ENCODE assay signal across 25 cellular contexts in the genomic region with DNA sequence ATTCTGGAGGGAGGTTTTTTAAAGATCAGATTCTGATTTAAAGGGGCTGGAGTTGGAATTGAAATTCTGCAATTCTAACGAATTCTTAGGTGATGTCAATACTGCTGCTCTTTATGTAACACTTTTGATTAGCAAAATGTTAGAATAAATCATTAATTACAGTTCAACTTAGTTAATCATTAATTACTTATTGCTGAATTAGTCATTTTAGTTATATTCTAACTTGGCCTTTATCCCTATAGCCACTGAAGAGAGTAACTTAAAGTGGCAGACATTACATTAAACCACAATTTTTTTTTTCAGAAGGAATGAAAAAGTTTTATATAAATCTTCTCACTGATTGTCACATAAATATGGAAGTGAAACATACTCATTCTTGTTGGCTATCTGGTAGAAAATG.
"Had no signal": no experiment of that assay in that cellular context is flagged by ENCODE, and none has a peak within 500 bp of the region (broad histone marks: within the 10 kb centered on the region; RNA-seq: fewer than 3 reads in every experiment).

No MANE protein-coding gene starts in this region.

- FAIRE-seq: keratinocyte had no signal

- H3K9me3 Mint-ChIP-seq: neural progenitor cell; stimulated activated effector memory CD8-positive, alpha-beta T cell treated with anti-CD3 and anti-CD28 coated beads, Interleukin-12 subunit alpha, Interleukin-12 subunit beta, amount 100 ng/mL, for 72 hours had no signal

- DNase-seq: cerebellar nuclear complex; dorsolateral prefrontal cortex; effector CD8-positive, alpha-beta T cell; endodermal cell; foreskin melanocyte; hypothalamus; immature natural killer cell; left colon; left ventricle myocardium superior; lower lobe of right lung; mucosa of descending colon; naive B cell; stimulated activated CD4-positive, alpha-beta T cell treated with anti-CD3 and anti-CD28 coated beads, Interleukin-2, amount 100 ng/mL, for 24 hours; stimulated activated CD4-positive, alpha-beta T cell treated with anti-CD3 and anti-CD28 coated beads, Interleukin-4, amount 100 ng/mL, for 24 hours; stimulated activated naive CD4-positive, alpha-beta T cell treated with Interleukin-2 at 50 U/mL for 16 hours; stomach; thyroid gland; trophoblast cell had no signal

- H3K4me1 Mint-ChIP-seq: endodermal cell; immature natural killer cell; mesothelial cell of epicardium; naive B cell; neural progenitor cell; stimulated activated effector memory CD8-positive, alpha-beta T cell treated with anti-CD3 and anti-CD28 coated beads, Interleukin-12 subunit alpha, Interleukin-12 subunit beta, amount 100 ng/mL, for 72 hours had no signal

- H3K27ac Mint-ChIP-seq: endodermal cell; mesothelial cell of epicardium; naive B cell; natural killer cell treated with Interleukin-12 subunit alpha and Interleukin-12 subunit beta and Interleukin-15 and Interleukin-18, amount 100 ng/mL, for 72 hours; neural progenitor cell; progenitor cell of endocrine pancreas; stimulated activated effector memory CD8-positive, alpha-beta T cell treated with anti-CD3 and anti-CD28 coated beads, Interleukin-12 subunit alpha, Interleukin-12 subunit beta, amount 100 ng/mL, for 72 hours had no signal

- ATAC-seq: left colon; left ventricle myocardium superior; lower lobe of right lung; mucosa of descending colon; natural killer cell treated with Interleukin-12 subunit alpha and Interleukin-12 subunit beta and Interleukin-15 and Interleukin-18, amount 100 ng/mL, for 72 hours; sciatic nerve; stimulated activated effector memory CD8-positive, alpha-beta T cell treated with anti-CD3 and anti-CD28 coated beads, Interleukin-12 subunit alpha, Interleukin-12 subunit beta, amount 100 ng/mL, for 72 hours had no signal

- H3K36me3 Mint-ChIP-seq: immature natural killer cell; mesothelial cell of epicardium; neural progenitor cell; stimulated activated effector memory CD8-positive, alpha-beta T cell treated with anti-CD3 and anti-CD28 coated beads, Interleukin-12 subunit alpha, Interleukin-12 subunit beta, amount 100 ng/mL, for 72 hours had no signal

- H3K27me3 Mint-ChIP-seq: naive B cell, progenitor cell of endocrine pancreas had no signal

- H3K4me3 Mint-ChIP-seq: endodermal cell; immature natural killer cell; mesothelial cell of epicardium; naive B cell; natural killer cell treated with Interleukin-12 subunit alpha and Interleukin-12 subunit beta and Interleukin-15 and Interleukin-18, amount 100 ng/mL, for 72 hours; neural progenitor cell; stimulated activated effector memory CD8-positive, alpha-beta T cell treated with anti-CD3 and anti-CD28 coated beads, Interleukin-12 subunit alpha, Interleukin-12 subunit beta, amount 100 ng/mL, for 72 hours had no signal
